ENCODE assay signal across 19 cellular contexts in genomic region chr11:130804306-130805077, GRCh38.
DNase-seq lines count a peak whose midpoint lies in the region; ATAC-seq and TF ChIP-seq lines count a peak whose summit lies in the region.
"Had no signal": no experiment of that assay in that cellular context is flagged by ENCODE, and none has a peak within 500 bp of the region (broad histone marks: within the 10 kb centered on the region; RNA-seq: fewer than 3 reads in every experiment).

No MANE protein-coding gene starts in this region.

- CTCF ChIA-PET in IMR-90 (lab: Yijun Ruan, JAX), result interaction anchor here (0.6 kb wide), 1 partner anchor 87 kb away, joined by 4 read pairs; no protein-coding TSS in a partner anchor

- in situ Hi-C loops in IMR-90 (cut with MboI; ENCODE audit: low sequenced_read_pairs), result no loop called here

- peak overlapping the region; percentile 51; the same call in 1 of the 2 replicates for H2BK120ac ChIP-seq in IMR-90 (ENCODE audit: low read depth, low read length)

- H3K9me3 ChIP-seq in BLaER1 treated with 17β-estradiol and CSF1 and Interleukin-3, amounts not matched to agents 10 nM and 100 nM (replicated peaks in 1 of 11), result peaks cover 0 to 13% (median 4%) of the 10 kb centered on the region in 11 experiments; a peak in 6 of 22 replicates
- H3K9me3 ChIP-seq in IMR-90 (ENCODE audit: control insufficient read depth, insufficient read depth, low read length) (no peaks in the 10 kb centered on the region), esophagus muscularis mucosa (no peaks in the 10 kb centered on the region), endodermal cell (ENCODE audit: control insufficient read depth, low read length) (no peaks in the 10 kb centered on the region)

- no peaks in the 10 kb centered on the region for H3K36me3 ChIP-seq in BLaER1 treated with 17β-estradiol and CSF1 and Interleukin-3, amounts not matched to agents 10 nM and 100 nM
- H3K36me3 ChIP-seq in IMR-90 (ENCODE audit: control insufficient read depth, insufficient read depth, low read length) (no peaks in the 10 kb centered on the region), esophagus muscularis mucosa (no peaks in the 10 kb centered on the region), endodermal cell (ENCODE audit: control insufficient read depth, insufficient read depth, low read length) (no peaks in the 10 kb centered on the region)

- peaks cover 0 to 23% (median 16%) of the 10 kb centered on the region in 10 experiments; a peak in 13 of 20 replicates for H3K4me1 ChIP-seq in BLaER1 treated with 17β-estradiol and CSF1 and Interleukin-3, amounts not matched to agents 10 nM and 100 nM
- H3K4me1 ChIP-seq in IMR-90 (ENCODE audit: control insufficient read depth, insufficient read depth, low read length), result peaks cover 10% of the 10 kb centered on the region
- H3K4me1 ChIP-seq in esophagus muscularis mucosa, result no peaks in the 10 kb centered on the region
- H3K4me1 ChIP-seq in endodermal cell (ENCODE audit: control insufficient read depth, insufficient read depth, low read length), result no peaks in the 10 kb centered on the region

- H2BK5ac ChIP-seq in IMR-90 (ENCODE audit: low read depth, low read length, poor library complexity, severe bottlenecking), result no peak overlapping the region

- no peak overlapping the region for H3K27ac Mint-ChIP-seq in osteocyte (ENCODE audit: unreplicated experiment)
- H3K27ac Mint-ChIP-seq in endodermal cell, result no peak overlapping the region

- no TSS peak for BruUV-seq in IMR-90 (replicated peaks; lab: Mats Ljungman, UMichigan)

- H3K4me2 ChIP-seq in BLaER1 treated with 17β-estradiol and CSF1 and Interleukin-3, amounts not matched to agents 10 nM and 100 nM, result peak overlapping the region in 8 of 11 experiments; percentile 31 to 66 (median 56); a peak in 16 of 22 replicates
- no peak overlapping the region for H3K4me2 ChIP-seq in IMR-90 (ENCODE audit: low read depth, low read length)

- H3K36me3 Mint-ChIP-seq in osteocyte (ENCODE audit: unreplicated experiment), result no peaks in the 10 kb centered on the region
- no peaks in the 10 kb centered on the region for H3K36me3 Mint-ChIP-seq in endodermal cell (ENCODE audit: low read depth)

- H3K4me1 Mint-ChIP-seq in osteocyte (ENCODE audit: unreplicated experiment) (peaks cover 23% of the 10 kb centered on the region), endodermal cell (peaks cover 15% of the 10 kb centered on the region)

- no peak for ATAC-seq in IMR-90 (ENCODE audit: low read depth)
- ATAC-seq in omental fat pad (ENCODE audit: low FRiP score), result no peak
- ATAC-seq: HepG2 had no signal

- H3K4ac ChIP-seq in IMR-90 (ENCODE audit: low read depth, low read length), result peak overlapping the region; percentile 62; the same call in 1 of the 2 replicates

- peak overlapping the region; percentile 59 for H4K91ac ChIP-seq in IMR-90 (ENCODE audit: insufficient read depth, low read depth, low read length)

- H3K9me3 Mint-ChIP-seq in osteocyte (ENCODE audit: unreplicated experiment) (peaks cover 5% of the 10 kb centered on the region), endodermal cell (peaks cover 9% of the 10 kb centered on the region)

- H3K27me3 Mint-ChIP-seq in osteocyte (ENCODE audit: unreplicated experiment) (no peaks in the 10 kb centered on the region), endodermal cell (ENCODE audit: insufficient read depth) (peaks cover 2% of the 10 kb centered on the region)

- no peak for TF ChIP-seq EP300 in esophagus muscularis mucosa (IDR thresholded peaks at IDR 0.05)

- H3K9me1 ChIP-seq in IMR-90 (ENCODE audit: insufficient read depth, low read length), result peaks cover 7% of the 10 kb centered on the region

- H4K8ac ChIP-seq in IMR-90 (ENCODE audit: low read depth in 2 of 2, low read length in 2 of 2), result no peak overlapping the region

- H2AK9ac ChIP-seq in IMR-90 (replicated peaks; ENCODE audit: low read depth, low read length, poor library complexity), result no peak overlapping the region

- no peak overlapping the region for H3K56ac ChIP-seq in IMR-90 (ENCODE audit: extremely low read depth, insufficient read depth, low read length)

- H3K27ac ChIP-seq in BLaER1 treated with 17β-estradiol and CSF1 and Interleukin-3, amounts not matched to agents 10 nM and 100 nM, result no peak overlapping the region
- H3K27ac ChIP-seq in IMR-90 (ENCODE audit: insufficient read depth, low read length) (no peak overlapping the region), esophagus muscularis mucosa (replicated peaks in 1 of 4) (no peak overlapping the region), endodermal cell (ENCODE audit: low read depth, low read length) (no peak overlapping the region)
- H3K27ac ChIP-seq: HL-60, RWPE1, SK-N-MC had no signal

- no peak overlapping the region for H2AK5ac ChIP-seq in IMR-90 (ENCODE audit: low read depth, low read length)

- H3K4me3 Mint-ChIP-seq in osteocyte (ENCODE audit: unreplicated experiment), result no peak overlapping the region
- H3K4me3 Mint-ChIP-seq in endodermal cell, result no peak overlapping the region

- peak overlapping the region; percentile 47; the same call in 1 of the 2 replicates for H2BK20ac ChIP-seq in IMR-90 (ENCODE audit: low read depth, low read length)

- no peak overlapping the region for H3K4me3 ChIP-seq in BLaER1 treated with 17β-estradiol and CSF1 and Interleukin-3, amounts not matched to agents 10 nM and 100 nM
- H3K4me3 ChIP-seq in IMR-90 (ENCODE audit: insufficient read depth, low read depth, low read length) (no peak overlapping the region), esophagus muscularis mucosa (no peak overlapping the region), endodermal cell (ENCODE audit: low read length) (no peak overlapping the region)
- H3K4me3 ChIP-seq: SK-N-MC had no signal

- H3K23ac ChIP-seq in IMR-90 (ENCODE audit: low read depth, low read length), result no peak overlapping the region

- DNase-seq in IMR-90, result no peak
- peak; percentile 57 for DNase-seq in esophagus muscularis mucosa (ENCODE audit: extremely low spot score)
- peak; percentile 60 for DNase-seq in osteocyte (ENCODE audit: extremely low spot score, unreplicated experiment)
- DNase-seq in omental fat pad (ENCODE audit: low spot score), result no peak
- no peak for DNase-seq in NCI-H2196 (lab: John Stamatoyannopoulos, UW; ENCODE audit: unreplicated experiment)
- no peak for DNase-seq in NCI-H226
- no peak for DNase-seq in endodermal cell
- DNase-seq: KBM-7, NCI-H1105, NCI-H2081, NCI-H2171 treated with DMSO at 0.1 percent for 48 hours, NCI-H446 treated with DMSO at 0.1 percent for 48 hours, SHP77 treated with DMSO at 0.1 percent for 48 hours, SW 1271 had no signal

- intact Hi-C loops in IMR-90 (cut with micrococcal nuclease) (no loop called here), esophagus muscularis mucosa (cut with DNase I) (no loop called here)

- no peak overlapping the region for H2BK15ac ChIP-seq in IMR-90 (ENCODE audit: low read depth, low read length)

- TF ChIP-seq CTCF in IMR-90 (conservative IDR thresholded peaks at IDR 0.05; ENCODE audit: low read depth, low read length) (no peak), esophagus muscularis mucosa (IDR thresholded peaks at IDR 0.05) (no peak), osteocyte (IDR thresholded peaks at IDR 0.05) (no peak), omental fat pad (IDR thresholded peaks at IDR 0.05) (no peak), endodermal cell (conservative IDR thresholded peaks at IDR 0.05) (no peak)

- no peak overlapping the region for H2AFZ ChIP-seq in IMR-90 (replicated peaks; ENCODE audit: low read length, poor library complexity)

- TF ChIP-seq POLR2A in IMR-90 (IDR thresholded peaks at IDR 0.05; ENCODE audit: low read depth, low read length) (no peak), esophagus muscularis mucosa (IDR thresholded peaks at IDR 0.05; ENCODE audit: low read depth) (no peak)

- peak overlapping the region; percentile 1; the same call in 1 of the 2 replicates for H3K18ac ChIP-seq in IMR-90 (ENCODE audit: low read depth, low read length)

- 88% methylated on average over 5 of the region's 12 CpGs; no CpG with 5 or more reads in 1 of the 2 experiments for WGBS in IMR-90 (ENCODE audit: extremely low coverage in 2 of 2, insufficient read length in 1 of 2), 2 experiments
- WGBS in esophagus muscularis mucosa, result 94% methylated on average over 12 of the region's 12 CpGs
- 87 to 92% methylated on average over 10 to 12 of the region's 12 CpGs for WGBS in endodermal cell (ENCODE audit: insufficient coverage in 1 of 2, insufficient read length in 1 of 2), 2 experiments

- no peaks in the 10 kb centered on the region for H3K27me3 ChIP-seq in BLaER1 treated with 17β-estradiol and CSF1 and Interleukin-3, amounts not matched to agents 10 nM and 100 nM
- H3K27me3 ChIP-seq in IMR-90 (ENCODE audit: control insufficient read depth, insufficient read depth, low read length) (peaks cover 6% of the 10 kb centered on the region), esophagus muscularis mucosa (no peaks in the 10 kb centered on the region), endodermal cell (ENCODE audit: control insufficient read depth, insufficient read depth, low read length, poor library complexity, severe bottlenecking) (no peaks in the 10 kb centered on the region)

- no peaks in the 10 kb centered on the region for H3K79me1 ChIP-seq in IMR-90 (ENCODE audit: low read depth in 1 of 2, low read length in 2 of 2)

- dilution Hi-C loops in IMR-90 (cut with HindIII; ENCODE audit: low sequenced_read_pairs, unreplicated experiment), result no loop called here

- H3K9ac ChIP-seq in BLaER1 treated with 17β-estradiol and CSF1 and Interleukin-3, amounts not matched to agents 10 nM and 100 nM, result no peak overlapping the region
- H3K9ac ChIP-seq in IMR-90 (ENCODE audit: low read depth, low read length) (no peak overlapping the region), endodermal cell (ENCODE audit: extremely low read depth, low read length, poor library complexity, severe bottlenecking) (no peak overlapping the region)

- no peak overlapping the region for H4K5ac ChIP-seq in IMR-90 (ENCODE audit: low read depth, low read length)

- no peak overlapping the region for H3K14ac ChIP-seq in IMR-90 (replicated peaks; ENCODE audit: low read depth, low read length)

- H4K20me1 ChIP-seq in BLaER1 treated with 17β-estradiol and CSF1 and Interleukin-3, amounts not matched to agents 10 nM and 100 nM, result no peaks in the 10 kb centered on the region
- H4K20me1 ChIP-seq in IMR-90 (ENCODE audit: insufficient read depth, low read length), result no peaks in the 10 kb centered on the region

- POLR2A ChIA-PET in IMR-90 (lab: Charles Lee; ENCODE audit: unreplicated experiment), result no interaction called here

- TF ChIP-seq RAD21 in IMR-90 (IDR thresholded peaks at IDR 0.05; ENCODE audit: low read length), result no peak

TF ChIP-seq in IMR-90, 13 proteins besides CTCF, POLR2A, EP300 and RAD21 (continues in another document):
- no peak for TF ChIP-seq CEBPB (IDR thresholded peaks at IDR 0.05; ENCODE audit: low read depth, low read length)
- no peak for TF ChIP-seq MAZ (IDR thresholded peaks at IDR 0.05; ENCODE audit: borderline replicate concordance, low read depth, low read length)
- no peak for TF ChIP-seq RCOR1 (IDR thresholded peaks at IDR 0.05; ENCODE audit: insufficient replicate concordance, low read length)
- TF ChIP-seq SMC3 (IDR thresholded peaks at IDR 0.05; ENCODE audit: low read depth, low read length), result no peak
- no peak for TF ChIP-seq NFE2L2 (IDR thresholded peaks at IDR 0.05; ENCODE audit: low read depth, low read length)
- no peak for TF ChIP-seq BHLHE40 (IDR thresholded peaks at IDR 0.05; ENCODE audit: low read depth, low read length)
- TF ChIP-seq FOS (IDR thresholded peaks at IDR 0.05; ENCODE audit: low read depth, low read length), result no peak

Comparison
In these comparisons a context has a peak if more than half of its experiments do, and no peak if none do; other contexts are left out.
1. DNase-seq: peak in esophagus muscularis mucosa (single experiment) and osteocyte (single experiment); none in IMR-90 (single experiment), omental fat pad (single experiment), NCI-H2196 (single experiment), NCI-H226 (single experiment) and endodermal cell (single experiment).